ENCODE assay signal across 22 cellular contexts in the genomic region with DNA sequence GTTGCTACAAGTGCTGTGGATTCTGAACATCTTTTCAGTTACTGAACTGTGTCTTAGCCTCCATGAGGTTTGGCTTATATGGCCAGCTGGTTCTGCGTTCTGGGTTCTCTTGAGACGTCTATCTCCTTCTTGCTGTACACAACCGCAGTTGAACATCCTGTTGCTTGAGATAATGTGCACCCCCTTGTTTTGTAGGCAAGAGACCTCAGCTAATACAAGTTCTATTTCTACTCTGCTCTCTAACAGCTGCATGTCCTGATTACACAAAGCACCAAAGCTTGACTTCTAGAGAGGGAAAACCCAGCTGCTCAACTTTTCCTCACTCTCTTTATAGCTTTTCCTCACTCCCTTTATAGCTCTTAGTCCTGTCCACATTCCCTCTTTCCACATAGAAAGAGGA.
"Had no signal": no experiment of that assay in that cellular context is flagged by ENCODE, and none has a peak within 500 bp of the region (broad histone marks: within the 10 kb centered on the region; RNA-seq: fewer than 3 reads in every experiment).

No MANE protein-coding gene starts in this region.

- H3K27ac ChIP-seq: suprapubic skin, upper lobe of left lung, VCaP had no signal

- DNase-seq: activated CD4-positive, alpha-beta T cell treated with anti-CD3 and anti-CD28 coated beads, Interleukin-2, amount 50 U/mL, for 1 hour; activated CD4-positive, CD25-positive, alpha-beta regulatory T cell treated with anti-CD3 and anti-CD28 coated beads, Interleukin-2, amount 50 U/mL, for 72 hours; activated CD8-positive, alpha-beta memory T cell treated with anti-CD3 and anti-CD28 coated beads, Interleukin-2, amount 50 U/mL, for 4 hours; activated naive CD4-positive, alpha-beta T cell treated with anti-CD3 and anti-CD28 coated beads for 36 hours; activated naive CD8-positive, alpha-beta T cell treated with anti-CD3 and anti-CD28 coated beads, Interleukin-2, amount 50 U/mL, for 24 hours; activated T-cell treated with anti-CD3 and anti-CD28 coated beads, Interleukin-2, amount 50 U/mL, for 4 hours; anterior cingulate cortex; dermis blood vessel endothelial cell; effector memory CD4-positive, alpha-beta T cell; hippocampal formation; left colon; occipital lobe; posterior cingulate gyrus; stimulated activated naive CD8-positive, alpha-beta T cell treated with anti-CD3 and anti-CD28 coated beads, Interleukin-15, amount 100 ng/mL, for 72 hours; T-helper 1 cell; T-helper 9 cell; upper lobe of left lung had no signal

- H3K4me1 ChIP-seq: upper lobe of left lung had no signal

- ATAC-seq: activated naive CD8-positive, alpha-beta T cell treated with anti-CD3 and anti-CD28 coated beads, Interleukin-2, amount 50 U/mL, for 24 hours; activated T-cell treated with anti-CD3 and anti-CD28 coated beads, Interleukin-2, amount 50 U/mL, for 4 hours; left colon; stimulated activated naive CD8-positive, alpha-beta T cell treated with anti-CD3 and anti-CD28 coated beads, Interleukin-15, amount 100 ng/mL, for 72 hours had no signal

- H3K27me3 ChIP-seq: suprapubic skin, upper lobe of left lung had no signal

- H3K36me3 ChIP-seq: suprapubic skin, upper lobe of left lung had no signal

- H3K9me3 ChIP-seq: suprapubic skin, upper lobe of left lung had no signal

- H3K4me3 ChIP-seq: lung, suprapubic skin, upper lobe of left lung had no signal

- FAIRE-seq: bronchial epithelial cell, islet of Langerhans had no signal
